Comparison of ENCODE assay signal across 8 cellular contexts in genomic region chrX:48508400-48509244, GRCh38. TPM values are rescaled to one million over a fixed set of nuclear protein-coding genes. Genes with fewer than 3 reads are reported as not detected.
A peak's percentile ranks its signal among the peaks of the same experiment; 100 is the strongest.
DNase-seq lines count a peak whose midpoint lies in the region; ATAC-seq and TF ChIP-seq lines count a peak whose summit lies in the region.

PORCN (plus strand) TSS chrX:48508992; CDS start chrX:48509821, 829 bp downstream.

- H3K79me2 ChIP-seq in osteoblast (ENCODE audit: insufficient read depth, low read length), result peaks cover 23% of the 10 kb centered on the region

- dilution Hi-C loops in IMR-90 (cut with HindIII; ENCODE audit: low sequenced_read_pairs, unreplicated experiment), result no loop called here

- H3K36me3 ChIP-seq in IMR-90 (ENCODE audit: control insufficient read depth, insufficient read depth, low read length) (no peaks in the 10 kb centered on the region; the same call in 1 of the 2 replicates), osteoblast (ENCODE audit: insufficient read depth, low read length) (no peaks in the 10 kb centered on the region), thoracic aorta (no peaks in the 10 kb centered on the region)

- H4K5ac ChIP-seq in IMR-90 (ENCODE audit: low read depth, low read length), result peak within 1 kb of the TSS; percentile 81

- POLR2A ChIA-PET in IMR-90 (lab: Charles Lee; ENCODE audit: unreplicated experiment), result no interaction called here

- peak within 1 kb of the TSS; percentile 67 to 91 for H4K8ac ChIP-seq in IMR-90 (ENCODE audit: low read depth in 2 of 2, low read length in 2 of 2)

- H3K4me3 ChIP-seq in IMR-90 (ENCODE audit: insufficient read depth, low read depth, low read length) (peak within 1 kb of the TSS; percentile 96), osteoblast (ENCODE audit: insufficient read depth, low read length) (peak within 1 kb of the TSS; percentile 83), thoracic aorta (peak within 1 kb of the TSS; percentile 85)

- no TSS peak for BruUV-seq in IMR-90 (replicated peaks; lab: Mats Ljungman, UMichigan)

- H3K56ac ChIP-seq in IMR-90 (ENCODE audit: extremely low read depth, insufficient read depth, low read length), result peak within 1 kb of the TSS; percentile 74

- 0 out of 2 replicates have a peak within 1 kb of the TSS, but pooled peaks have one; percentile 37 for H2BK120ac ChIP-seq in IMR-90 (ENCODE audit: low read depth, low read length)

- H3K9me1 ChIP-seq in IMR-90 (ENCODE audit: insufficient read depth, low read length), result no peaks in the 10 kb centered on the region

- no peaks in the 10 kb centered on the region for H3K4me1 ChIP-seq in IMR-90 (ENCODE audit: control insufficient read depth, insufficient read depth, low read length)
- H3K4me1 ChIP-seq in osteoblast (ENCODE audit: insufficient read depth, low read length), result peaks cover 2% of the 10 kb centered on the region
- peaks cover 0 to 8% of the 10 kb centered on the region in 2 donors for H3K4me1 ChIP-seq in thoracic aorta (ENCODE audit: control insufficient read depth in 1 of 2, low read depth in 2 of 2)

- peak within 1 kb of the TSS; percentile 84 for H2AK9ac ChIP-seq in IMR-90 (replicated peaks; ENCODE audit: low read depth, low read length, poor library complexity)

- peak within 1 kb of the TSS; percentile 35 for H3K23ac ChIP-seq in IMR-90 (ENCODE audit: low read depth, low read length)

- H3K79me1 ChIP-seq in IMR-90 (ENCODE audit: low read depth in 1 of 2, low read length in 2 of 2), result peaks cover 6 to 12% of the 10 kb centered on the region in 2 experiments; a peak in 3 of 4 replicates

- H3K14ac ChIP-seq in IMR-90 (replicated peaks; ENCODE audit: low read depth, low read length), result peak within 1 kb of the TSS; percentile 74

- WGBS in IMR-90 (ENCODE audit: extremely low coverage in 2 of 2, insufficient read length in 1 of 2), 2 experiments, result 33% methylated on average over 28 of the region's 65 CpGs; no CpG with 5 or more reads in 1 of the 2 experiments

- H3K27me3 ChIP-seq in IMR-90 (ENCODE audit: control insufficient read depth, insufficient read depth, low read length) (no peaks in the 10 kb centered on the region; the same call in 1 of the 2 replicates), osteoblast (ENCODE audit: insufficient read depth, low read length) (no peaks in the 10 kb centered on the region), thoracic aorta (replicated peaks; ENCODE audit: insufficient read depth) (no peaks in the 10 kb centered on the region)

- H3K4ac ChIP-seq in IMR-90 (ENCODE audit: low read depth, low read length), result peak within 1 kb of the TSS; percentile 74

- peak within 1 kb of the TSS; percentile 93 for H3K27ac ChIP-seq in IMR-90 (ENCODE audit: insufficient read depth, low read length)
- peak within 1 kb of the TSS; percentile 65 for H3K27ac ChIP-seq in osteoblast (ENCODE audit: low read depth, low read length)
- H3K27ac ChIP-seq in thoracic aorta, result peak within 1 kb of the TSS in 1 of 2 donors; percentile 57

- H2AFZ ChIP-seq in IMR-90 (replicated peaks; ENCODE audit: low read length, poor library complexity) (peak within 1 kb of the TSS; percentile 94), osteoblast (ENCODE audit: low read length) (peak within 1 kb of the TSS; percentile 81)

- H2AK5ac ChIP-seq in IMR-90 (ENCODE audit: low read depth, low read length), result no peak within 1 kb of the TSS

- no peak within 1 kb of the TSS for H2BK15ac ChIP-seq in IMR-90 (ENCODE audit: low read depth, low read length)

- CTCF ChIA-PET in IMR-90 (lab: Yijun Ruan, JAX), result no interaction called here

- TF ChIP-seq CTCF in IMR-90 (conservative IDR thresholded peaks at IDR 0.05; ENCODE audit: low read depth, low read length) (no peak), osteoblast (IDR thresholded peaks at IDR 0.05; ENCODE audit: extremely low read depth, low read depth, low read length) (no peak), thoracic aorta (IDR thresholded peaks at IDR 0.05) (no peak)

- peak within 1 kb of the TSS; percentile 71 for H4K91ac ChIP-seq in IMR-90 (ENCODE audit: insufficient read depth, low read depth, low read length)

- H3K9me3 ChIP-seq in IMR-90 (ENCODE audit: control insufficient read depth, insufficient read depth, low read length), result no peaks in the 10 kb centered on the region; the same call in 1 of the 2 replicates
- no peaks in the 10 kb centered on the region for H3K9me3 ChIP-seq in osteoblast (ENCODE audit: low read depth, low read length)
- no peaks in the 10 kb centered on the region for H3K9me3 ChIP-seq in thoracic aorta

- peak within 1 kb of the TSS; percentile 66 for H3K18ac ChIP-seq in IMR-90 (ENCODE audit: low read depth, low read length)

- TF ChIP-seq POLR2A in IMR-90 (IDR thresholded peaks at IDR 0.05; ENCODE audit: low read depth, low read length), result no peak

- TF ChIP-seq RAD21 in IMR-90 (IDR thresholded peaks at IDR 0.05; ENCODE audit: low read length), result no peak

- no peak within 1 kb of the TSS for H2BK20ac ChIP-seq in IMR-90 (ENCODE audit: low read depth, low read length)

- H3K4me2 ChIP-seq in IMR-90 (ENCODE audit: low read depth, low read length), result peak within 1 kb of the TSS; percentile 92
- H3K4me2 ChIP-seq in osteoblast (ENCODE audit: insufficient read depth, low read length), result peak within 1 kb of the TSS; percentile 72

- ATAC-seq in GM21367 (IDR thresholded peaks at IDR 0.05; ENCODE audit: unreplicated experiment) (peak; percentile 84), IMR-90 (ENCODE audit: low read depth) (peak; percentile 97), thoracic aorta (ENCODE audit: insufficient number of reproducible peaks, low FRiP score, low read depth) (no peak)

- peak; percentile 64 for DNase-seq in CMK (ENCODE audit: low read depth)
- peak; percentile 35 for DNase-seq in IMR-90
- DNase-seq in SK-N-DZ (ENCODE audit: low spot score), result peak; percentile 47
- DNase-seq in activated naive CD4-positive, alpha-beta T cell (lab: John Stamatoyannopoulos, UW), result peak; percentile 8 to 73 (median 40)
- peak; percentile 73 for DNase-seq in globus pallidus (ENCODE audit: low spot score)
- DNase-seq in osteoblast (ENCODE audit: insufficient read length, low spot score, missing footprints), result peak; percentile 97
- DNase-seq in thoracic aorta (ENCODE audit: low spot score), result no peak

- H3K9ac ChIP-seq in IMR-90 (ENCODE audit: low read depth, low read length), result peak within 1 kb of the TSS; percentile 99

- H4K20me1 ChIP-seq in IMR-90 (ENCODE audit: insufficient read depth, low read length) (no peaks in the 10 kb centered on the region), osteoblast (ENCODE audit: insufficient read depth, low read length) (no peaks in the 10 kb centered on the region)

- intact Hi-C loops in IMR-90 (cut with micrococcal nuclease), result no loop called here

- in situ Hi-C loops in IMR-90 (cut with MboI; ENCODE audit: low sequenced_read_pairs), result no loop called here

- peak within 1 kb of the TSS; percentile 40 for H2BK5ac ChIP-seq in IMR-90 (ENCODE audit: low read depth, low read length, poor library complexity, severe bottlenecking)

TF ChIP-seq in IMR-90, 13 proteins besides CTCF, POLR2A, EP300 and RAD21:
- TF ChIP-seq, protein P1, sequence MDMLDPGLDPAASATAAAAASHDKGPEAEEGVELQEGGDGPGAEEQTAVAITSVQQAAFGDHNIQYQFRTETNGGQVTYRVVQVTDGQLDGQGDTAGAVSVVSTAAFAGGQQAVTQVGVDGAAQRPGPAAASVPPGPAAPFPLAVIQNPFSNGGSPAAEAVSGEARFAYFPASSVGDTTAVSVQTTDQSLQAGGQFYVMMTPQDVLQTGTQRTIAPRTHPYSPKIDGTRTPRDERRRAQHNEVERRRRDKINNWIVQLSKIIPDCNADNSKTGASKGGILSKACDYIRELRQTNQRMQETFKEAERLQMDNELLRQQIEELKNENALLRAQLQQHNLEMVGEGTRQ (IDR thresholded peaks at IDR 0.05; ENCODE audit: low read depth, low read length), result no peak
- no peak for TF ChIP-seq MAZ (IDR thresholded peaks at IDR 0.05; ENCODE audit: borderline replicate concordance, low read depth, low read length)
- no peak for TF ChIP-seq RFX5 (IDR thresholded peaks at IDR 0.05; ENCODE audit: low read depth, low read length)
- no peak for TF ChIP-seq BHLHE40 (IDR thresholded peaks at IDR 0.05; ENCODE audit: low read depth, low read length)
- TF ChIP-seq FOS (IDR thresholded peaks at IDR 0.05; ENCODE audit: low read depth, low read length), result no peak
- TF ChIP-seq NFE2L2 (IDR thresholded peaks at IDR 0.05; ENCODE audit: low read depth, low read length), result no peak
- no peak for TF ChIP-seq CHD1 (IDR thresholded peaks at IDR 0.05; ENCODE audit: low read depth, low read length)
- TF ChIP-seq MXI1 (IDR thresholded peaks at IDR 0.05; ENCODE audit: borderline replicate concordance, low read depth, low read length), result no peak
- no peak for TF ChIP-seq MAFK (IDR thresholded peaks at IDR 0.05; ENCODE audit: low read depth, low read length)
- TF ChIP-seq SMC3 (IDR thresholded peaks at IDR 0.05; ENCODE audit: low read depth, low read length), result no peak
- no peak for TF ChIP-seq ELK1 (IDR thresholded peaks at IDR 0.05; ENCODE audit: borderline replicate concordance, low read depth, low read length)
- no peak for TF ChIP-seq RCOR1 (IDR thresholded peaks at IDR 0.05; ENCODE audit: insufficient replicate concordance, low read length)
- no peak for TF ChIP-seq CEBPB (IDR thresholded peaks at IDR 0.05; ENCODE audit: low read depth, low read length)

RNA-seq across cellular contexts. Expression of gene PORCN, which starts in this region (rescaled TPM):
- total RNA-seq in IMR-90 (2012; rRNA removed) (3.3 and 4.1 TPM in 2 replicates), osteoblast (12.4 and 13.8 TPM in 2 replicates), thoracic aorta (10 to 100 TPM; 15.0 to 19.1 TPM)
- 10.1 and 11.6 TPM in 2 replicates for polyA plus RNA-seq in IMR-90 (2012; rRNA removed)
- polyA plus RNA-seq in IMR-90 (2012; cell fraction: cytosol; rRNA removed), result 16.1 and 17.2 TPM in 2 replicates
- polyA plus RNA-seq in IMR-90 (2012; cell fraction: nucleus; rRNA removed; ENCODE audit: low replicate concordance), result 12.9 and 36.2 TPM in 2 replicates
- polyA plus RNA-seq in SK-N-DZ (2014; cell fraction: cytosol; rRNA removed), result 9.7 and 12.9 TPM in 2 replicates
- 18.7 and 28.0 TPM in 2 replicates for polyA plus RNA-seq in SK-N-DZ (2014; cell fraction: nucleus; rRNA removed)
